1 cellular context compared by ENCODE assay signal in the genomic region with DNA sequence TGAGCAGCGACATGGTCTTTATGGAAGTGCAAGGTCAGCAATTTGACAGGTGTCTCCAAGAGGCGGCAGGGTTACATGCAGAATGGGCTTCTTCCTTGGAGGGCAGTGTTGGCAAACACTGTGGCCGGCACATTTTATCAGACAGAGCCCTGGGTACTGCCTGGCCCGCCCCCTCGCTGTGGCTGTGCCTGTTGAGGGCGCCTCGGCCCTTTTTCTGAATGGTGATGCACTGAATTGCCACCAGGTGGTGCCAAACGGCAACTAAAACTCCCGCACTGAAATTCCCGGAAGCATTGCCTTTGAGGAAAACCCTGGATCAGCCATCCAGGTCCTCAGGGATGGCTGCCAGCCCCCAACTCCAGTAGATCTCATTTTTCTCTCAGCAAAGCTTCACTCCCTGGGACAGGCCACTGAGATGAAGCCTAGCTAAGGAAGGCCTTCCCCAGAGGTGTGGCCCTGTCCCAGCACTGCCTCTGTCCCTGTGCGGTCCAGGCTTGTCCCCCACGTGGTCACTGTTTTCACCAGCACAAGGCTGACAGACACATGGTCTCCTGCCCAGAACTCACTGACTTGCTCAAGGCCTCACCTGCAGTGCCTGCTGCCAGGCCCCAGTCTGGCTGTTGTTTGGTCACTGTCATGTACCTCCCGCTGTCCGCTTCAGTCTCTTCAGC.
A peak's percentile ranks its signal among the peaks of the same experiment; 100 is the strongest.
TF ChIP-seq lines count a peak whose summit lies in the region.

No MANE protein-coding gene starts in this region.

TF ChIP-seq in GM12878, 131 proteins besides CTCF, POLR2A, EP300 and RAD21 (continued from another document and continues in another):
- no peak for TF ChIP-seq E2F8 (IDR thresholded peaks at IDR 0.05; ENCODE audit: low read depth, partially characterized antibody)
- TF ChIP-seq MEF2B (IDR thresholded peaks at IDR 0.05; ENCODE audit: partially characterized antibody, poor library complexity, severe bottlenecking), result no peak
- no peak for TF ChIP-seq MLLT1 (IDR thresholded peaks at IDR 0.05)
- no peak for TF ChIP-seq CBFB (IDR thresholded peaks at IDR 0.05; ENCODE audit: low read depth)
- TF ChIP-seq NR2F1 (conservative IDR thresholded peaks at IDR 0.05), result no peak
- no peak for TF ChIP-seq NFXL1 (IDR thresholded peaks at IDR 0.05; ENCODE audit: borderline replicate concordance)
- TF ChIP-seq, protein P1, sequence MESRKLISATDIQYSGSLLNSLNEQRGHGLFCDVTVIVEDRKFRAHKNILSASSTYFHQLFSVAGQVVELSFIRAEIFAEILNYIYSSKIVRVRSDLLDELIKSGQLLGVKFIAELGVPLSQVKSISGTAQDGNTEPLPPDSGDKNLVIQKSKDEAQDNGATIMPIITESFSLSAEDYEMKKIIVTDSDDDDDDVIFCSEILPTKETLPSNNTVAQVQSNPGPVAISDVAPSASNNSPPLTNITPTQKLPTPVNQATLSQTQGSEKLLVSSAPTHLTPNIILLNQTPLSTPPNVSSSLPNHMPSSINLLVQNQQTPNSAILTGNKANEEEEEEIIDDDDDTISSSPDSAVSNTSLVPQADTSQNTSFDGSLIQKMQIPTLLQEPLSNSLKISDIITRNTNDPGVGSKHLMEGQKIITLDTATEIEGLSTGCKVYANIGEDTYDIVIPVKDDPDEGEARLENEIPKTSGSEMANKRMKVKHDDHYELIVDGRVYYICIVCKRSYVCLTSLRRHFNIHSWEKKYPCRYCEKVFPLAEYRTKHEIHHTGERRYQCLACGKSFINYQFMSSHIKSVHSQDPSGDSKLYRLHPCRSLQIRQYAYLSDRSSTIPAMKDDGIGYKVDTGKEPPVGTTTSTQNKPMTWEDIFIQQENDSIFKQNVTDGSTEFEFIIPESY (IDR thresholded peaks at IDR 0.05), result no peak
- TF ChIP-seq IKZF2 (IDR thresholded peaks at IDR 0.05), result 0 out of 4 replicates have a peak, but pooled peaks have one; percentile 25 to 35
- no peak for TF ChIP-seq POLR2AphosphoS2 (IDR thresholded peaks at IDR 0.05; ENCODE audit: low read depth, low read length)
- TF ChIP-seq ZBTB11 (CRISPR knock-in tag; IDR thresholded peaks at IDR 0.05), result no peak
- TF ChIP-seq MYB (IDR thresholded peaks at IDR 0.05; ENCODE audit: borderline replicate concordance, low read depth, low read length), result no peak
- TF ChIP-seq, protein P2, sequence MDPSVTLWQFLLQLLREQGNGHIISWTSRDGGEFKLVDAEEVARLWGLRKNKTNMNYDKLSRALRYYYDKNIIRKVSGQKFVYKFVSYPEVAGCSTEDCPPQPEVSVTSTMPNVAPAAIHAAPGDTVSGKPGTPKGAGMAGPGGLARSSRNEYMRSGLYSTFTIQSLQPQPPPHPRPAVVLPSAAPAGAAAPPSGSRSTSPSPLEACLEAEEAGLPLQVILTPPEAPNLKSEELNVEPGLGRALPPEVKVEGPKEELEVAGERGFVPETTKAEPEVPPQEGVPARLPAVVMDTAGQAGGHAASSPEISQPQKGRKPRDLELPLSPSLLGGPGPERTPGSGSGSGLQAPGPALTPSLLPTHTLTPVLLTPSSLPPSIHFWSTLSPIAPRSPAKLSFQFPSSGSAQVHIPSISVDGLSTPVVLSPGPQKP (IDR thresholded peaks at IDR 0.05; ENCODE audit: low read depth, low read length), result no peak
- TF ChIP-seq TAF1 (IDR thresholded peaks at IDR 0.05; ENCODE audit: borderline replicate concordance, low read depth, low read length), result no peak
- no peak for TF ChIP-seq CUX1 (IDR thresholded peaks at IDR 0.05; ENCODE audit: insufficient replicate concordance, low read depth, low read length)
- no peak for TF ChIP-seq CBX3 (IDR thresholded peaks at IDR 0.05; ENCODE audit: borderline replicate concordance, low read depth)
- no peak for TF ChIP-seq MTA3 (IDR thresholded peaks at IDR 0.05; ENCODE audit: borderline replicate concordance, low read length)
- no peak for TF ChIP-seq PKNOX1 (IDR thresholded peaks at IDR 0.05)
- TF ChIP-seq FOXK2 (IDR thresholded peaks at IDR 0.05), result no peak
- TF ChIP-seq ZNF24 (IDR thresholded peaks at IDR 0.05), result no peak
- TF ChIP-seq CHD1 (IDR thresholded peaks at IDR 0.05; ENCODE audit: low read depth, low read length), result no peak
- TF ChIP-seq, protein P3, sequence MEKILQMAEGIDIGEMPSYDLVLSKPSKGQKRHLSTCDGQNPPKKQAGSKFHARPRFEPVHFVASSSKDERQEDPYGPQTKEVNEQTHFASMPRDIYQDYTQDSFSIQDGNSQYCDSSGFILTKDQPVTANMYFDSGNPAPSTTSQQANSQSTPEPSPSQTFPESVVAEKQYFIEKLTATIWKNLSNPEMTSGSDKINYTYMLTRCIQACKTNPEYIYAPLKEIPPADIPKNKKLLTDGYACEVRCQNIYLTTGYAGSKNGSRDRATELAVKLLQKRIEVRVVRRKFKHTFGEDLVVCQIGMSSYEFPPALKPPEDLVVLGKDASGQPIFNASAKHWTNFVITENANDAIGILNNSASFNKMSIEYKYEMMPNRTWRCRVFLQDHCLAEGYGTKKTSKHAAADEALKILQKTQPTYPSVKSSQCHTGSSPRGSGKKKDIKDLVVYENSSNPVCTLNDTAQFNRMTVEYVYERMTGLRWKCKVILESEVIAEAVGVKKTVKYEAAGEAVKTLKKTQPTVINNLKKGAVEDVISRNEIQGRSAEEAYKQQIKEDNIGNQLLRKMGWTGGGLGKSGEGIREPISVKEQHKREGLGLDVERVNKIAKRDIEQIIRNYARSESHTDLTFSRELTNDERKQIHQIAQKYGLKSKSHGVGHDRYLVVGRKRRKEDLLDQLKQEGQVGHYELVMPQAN (conservative IDR thresholded peaks at IDR 0.05), result no peak
- TF ChIP-seq EGR1 (IDR thresholded peaks at IDR 0.05; ENCODE audit: borderline replicate concordance in 1 of 2, low read depth in 2 of 2, low read length in 2 of 2), result peak in 1 of 2 experiments; percentile 59; a peak in 1 of 3 replicates
- TF ChIP-seq SMAD5 (IDR thresholded peaks at IDR 0.05; ENCODE audit: low read depth), result no peak
- TF ChIP-seq NR2C2 (IDR thresholded peaks at IDR 0.05; ENCODE audit: borderline replicate concordance, control insufficient read depth, insufficient read length, low read depth), result no peak
- TF ChIP-seq CHD4 (IDR thresholded peaks at IDR 0.05), result no peak
- 0 out of 2 replicates have a peak, but pooled peaks have one; percentile 30 for TF ChIP-seq MXI1 (IDR thresholded peaks at IDR 0.05; ENCODE audit: low read depth, low read length)
- TF ChIP-seq SIX5 (IDR thresholded peaks at IDR 0.05; ENCODE audit: low read depth, low read length, severe bottlenecking), result no peak
- peak; percentile 71 for TF ChIP-seq YY1 (IDR thresholded peaks at IDR 0.05; ENCODE audit: low read depth, low read length)
- no peak for TF ChIP-seq SREBF1 (IDR thresholded peaks at IDR 0.05; ENCODE audit: low read length)
- no peak for TF ChIP-seq MAX (IDR thresholded peaks at IDR 0.05; ENCODE audit: low read depth, low read length)
- no peak for TF ChIP-seq KLF5 (IDR thresholded peaks at IDR 0.05; ENCODE audit: partially characterized antibody)
- TF ChIP-seq BCL11A (IDR thresholded peaks at IDR 0.05; ENCODE audit: low read depth, low read length), result no peak
- peak; percentile 68 for TF ChIP-seq IKZF1 (conservative IDR thresholded peaks at IDR 0.05)
- TF ChIP-seq HDGF (IDR thresholded peaks at IDR 0.05), result no peak
- no peak for TF ChIP-seq BRCA1 (IDR thresholded peaks at IDR 0.05; ENCODE audit: low read depth, low read length)
- no peak for TF ChIP-seq KDM1A (IDR thresholded peaks at IDR 0.05; ENCODE audit: borderline replicate concordance)
- TF ChIP-seq FOXM1 (IDR thresholded peaks at IDR 0.05; ENCODE audit: low read depth, low read length), result no peak
- TF ChIP-seq RB1 (IDR thresholded peaks at IDR 0.05; ENCODE audit: borderline replicate concordance), result peak; percentile 51; the same call in 1 of the 2 replicates
- TF ChIP-seq ZNF207 (IDR thresholded peaks at IDR 0.05; ENCODE audit: borderline replicate concordance), result no peak
